Comparison of ENCODE assay signal across 9 cellular contexts in genomic region chr12:68180792-68181744, GRCh38. TPM values are rescaled to one million over a fixed set of nuclear protein-coding genes. Genes with fewer than 3 reads are reported as not detected.
DNase-seq lines count a peak whose midpoint lies in the region; ATAC-seq and TF ChIP-seq lines count a peak whose summit lies in the region.
"Had no signal": no experiment of that assay in that cellular context is flagged by ENCODE, and none has a peak within 500 bp of the region (broad histone marks: within the 10 kb centered on the region; RNA-seq: fewer than 3 reads in every experiment).

No MANE protein-coding gene starts in this region.

- no peak for TF ChIP-seq POLR2A in NB4 (IDR thresholded peaks at IDR 0.05; ENCODE audit: extremely low read depth, insufficient read length)

- DNase-seq in stimulated activated naive CD4-positive, alpha-beta T cell (lab: John Stamatoyannopoulos, UW): peak; percentile 1 to 69 (median 48)
- DNase-seq in stimulated activated naive CD4-positive, alpha-beta T cell treated with Interleukin-2 at 50 U/mL for 16 hours (lab: John Stamatoyannopoulos, UW): no peak
- peak; percentile 14 for DNase-seq in NB4 (ENCODE audit: low read depth)
- DNase-seq in astrocyte of the hippocampus (ENCODE audit: low read depth, low spot score): peak; percentile 16
- DNase-seq in amniotic stem cell (lab: John Stamatoyannopoulos, UW): no peak
- DNase-seq in NCI-H146 treated with DMSO at 0.1 percent for 48 hours (lab: John Stamatoyannopoulos, UW; ENCODE audit: unreplicated experiment): no peak
- DNase-seq: NCI-H1048 had no signal

- no peak overlapping the region for H3K4me3 ChIP-seq in NB4 (ENCODE audit: low read depth, low read length)
- H3K4me3 ChIP-seq in thymus (ENCODE audit: low read length): no peak overlapping the region

- no peak for TF ChIP-seq CTCF in NB4 (IDR thresholded peaks at IDR 0.05; ENCODE audit: low read depth, low read length)

- ATAC-seq in GM18868 (IDR thresholded peaks at IDR 0.05; ENCODE audit: unreplicated experiment): no peak

- H3K4me1 ChIP-seq in thymus (ENCODE audit: control insufficient read depth, insufficient read depth, low read length): peaks cover 21% of the 10 kb centered on the region

- no peaks in the 10 kb centered on the region for H3K27me3 ChIP-seq in thymus (ENCODE audit: control insufficient read depth, insufficient read depth)

- no peaks in the 10 kb centered on the region for H3K9me3 ChIP-seq in thymus (ENCODE audit: control insufficient read depth)

- H3K36me3 ChIP-seq in thymus (ENCODE audit: control insufficient read depth, insufficient read depth): no peaks in the 10 kb centered on the region

- H3K27ac ChIP-seq in thymus (ENCODE audit: low read depth): peak overlapping the region; percentile 64

- 40% methylated on average over 3 of the region's 3 CpGs for WGBS in thymus

RNA-seq across cellular contexts. Expression of gene IFNG, which starts 21.5 kb away (rescaled TPM):
- 1.9 TPM for polyA plus RNA-seq in thymus

RNA-seq across cellular contexts. Expression of gene IL26, which starts 44.5 kb away (rescaled TPM):
- polyA plus RNA-seq in thymus: 0.07 TPM

Comparison
In these comparisons a context has a peak if more than half of its experiments do, and no peak if none do; other contexts are left out.
1. DNase-seq: peak in stimulated activated naive CD4-positive, alpha-beta T cell (6 of 6), NB4 (single experiment) and astrocyte of the hippocampus (single experiment); none in stimulated activated naive CD4-positive, alpha-beta T cell treated with Interleukin-2 at 50 U/mL for 16 hours (single experiment), amniotic stem cell (single experiment) and NCI-H146 treated with DMSO at 0.1 percent for 48 hours (single experiment).